Comparison of ENCODE assay signal across 9 cellular contexts in genomic region chr4:8238515-8239053, GRCh38. TPM values are rescaled to one million over a fixed set of nuclear protein-coding genes. Genes with fewer than 3 reads are reported as not detected.
A peak's percentile ranks its signal among the peaks of the same experiment; 100 is the strongest.
DNase-seq lines count a peak whose midpoint lies in the region; ATAC-seq and TF ChIP-seq lines count a peak whose summit lies in the region.
"Had no signal": no experiment of that assay in that cellular context is flagged by ENCODE, and none has a peak within 500 bp of the region (broad histone marks: within the 10 kb centered on the region; RNA-seq: fewer than 3 reads in every experiment).

No MANE protein-coding gene starts in this region.

- H3K4me1 Mint-ChIP-seq in IgD-negative memory B cell (peaks cover 9 to 16% (median 10%) of the 10 kb centered on the region in 3 donors), immature natural killer cell (peaks cover 0 to 10% of the 10 kb centered on the region in 2 donors)
- H3K4me1 Mint-ChIP-seq in activated CD8-positive, alpha-beta memory T cell treated with anti-CD3 and anti-CD28 coated beads, Interleukin-2, amount 10 ng/mL, durations not matched to agents 7 days and 5 days = peaks cover 1% of the 10 kb centered on the region

- no peaks in the 10 kb centered on the region for H3K27me3 Mint-ChIP-seq in IgD-negative memory B cell
- H3K27me3 Mint-ChIP-seq in immature natural killer cell (ENCODE audit: low read depth in 3 of 3) = peaks cover 0 to 1% (median 0%) of the 10 kb centered on the region in 3 donors
- H3K27me3 Mint-ChIP-seq in activated CD8-positive, alpha-beta memory T cell treated with anti-CD3 and anti-CD28 coated beads, Interleukin-2, amount 10 ng/mL, durations not matched to agents 7 days and 5 days = no peaks in the 10 kb centered on the region

- no peak for ATAC-seq in activated CD8-positive, alpha-beta memory T cell treated with anti-CD3 and anti-CD28 coated beads, Interleukin-2, amount 10 ng/mL, durations not matched to agents 7 days and 5 days

- H3K36me3 Mint-ChIP-seq in IgD-negative memory B cell = peaks cover 2% of the 10 kb centered on the region
- H3K36me3 Mint-ChIP-seq in immature natural killer cell = peaks cover 6 to 8% (median 6%) of the 10 kb centered on the region in 3 donors
- no peaks in the 10 kb centered on the region for H3K36me3 Mint-ChIP-seq in activated CD8-positive, alpha-beta memory T cell treated with anti-CD3 and anti-CD28 coated beads, Interleukin-2, amount 10 ng/mL, durations not matched to agents 7 days and 5 days

- TF ChIP-seq CTCF in epithelial cell of esophagus (IDR thresholded peaks at IDR 0.05; ENCODE audit: insufficient read depth, low read depth, low read length, missing control alignments) (peak; percentile 26), retinal pigment epithelial cell (conservative IDR thresholded peaks at IDR 0.05; ENCODE audit: low read depth, low read length) (peak; percentile 47)

- H3K27ac Mint-ChIP-seq in IgD-negative memory B cell (peak overlapping the region in 2 of 3 donors; percentile 23 to 86), immature natural killer cell (no peak overlapping the region)
- H3K27ac Mint-ChIP-seq in activated CD8-positive, alpha-beta memory T cell treated with anti-CD3 and anti-CD28 coated beads, Interleukin-2, amount 10 ng/mL, durations not matched to agents 7 days and 5 days = no peak overlapping the region

- CTCF ChIA-PET in activated CD8-positive, alpha-beta memory T cell treated with anti-CD3 and anti-CD28 coated beads, Interleukin-2, amount 10 ng/mL, durations not matched to agents 7 days and 5 days (lab: Charles Lee) = no interaction called here

- no peaks in the 10 kb centered on the region for H3K9me3 Mint-ChIP-seq in IgD-negative memory B cell
- peaks cover 0 to 2% (median 0%) of the 10 kb centered on the region in 6 donors for H3K9me3 Mint-ChIP-seq in immature natural killer cell
- H3K9me3 Mint-ChIP-seq in activated CD8-positive, alpha-beta memory T cell treated with anti-CD3 and anti-CD28 coated beads, Interleukin-2, amount 10 ng/mL, durations not matched to agents 7 days and 5 days (ENCODE audit: low read depth) = no peaks in the 10 kb centered on the region

- DNase-seq in NCI-H345 (lab: John Stamatoyannopoulos, UW) (peak; percentile 21), NCI-H345 treated with DMSO at 0.1 percent for 48 hours (lab: John Stamatoyannopoulos, UW; ENCODE audit: unreplicated experiment) (no peak), epithelial cell of esophagus (ENCODE audit: low read depth) (no peak), retinal pigment epithelial cell (ENCODE audit: low read depth) (no peak), immature natural killer cell (no peak), NCI-H187 treated with DMSO at 0.1 percent for 48 hours (lab: John Stamatoyannopoulos, UW) (no peak)
- DNase-seq in activated CD8-positive, alpha-beta memory T cell treated with anti-CD3 and anti-CD28 coated beads, Interleukin-2, amount 10 ng/mL, durations not matched to agents 7 days and 5 days = no peak
- DNase-seq: NCI-H2081 had no signal

- H3K4me3 Mint-ChIP-seq in IgD-negative memory B cell (no peak overlapping the region), immature natural killer cell (no peak overlapping the region)
- H3K4me3 Mint-ChIP-seq in activated CD8-positive, alpha-beta memory T cell treated with anti-CD3 and anti-CD28 coated beads, Interleukin-2, amount 10 ng/mL, durations not matched to agents 7 days and 5 days = no peak overlapping the region

- H3K4me3 ChIP-seq in epithelial cell of esophagus (ENCODE audit: low read length) = no peak overlapping the region
- no peak overlapping the region for H3K4me3 ChIP-seq in retinal pigment epithelial cell (ENCODE audit: low read length)

RNA-seq across cellular contexts. Expression of gene HTRA3, which starts 31.0 kb away (rescaled TPM):
- polyA plus RNA-seq in IgD-negative memory B cell (not detected), immature natural killer cell (not detected)
- total RNA-seq in activated CD8-positive, alpha-beta memory T cell treated with anti-CD3 and anti-CD28 coated beads, Interleukin-2, amount 10 ng/mL, durations not matched to agents 7 days and 5 days = not detected

RNA-seq across cellular contexts. Expression of gene SH3TC1, which starts 39.5 kb away (rescaled TPM):
- polyA plus RNA-seq in IgD-negative memory B cell (39.8 TPM), immature natural killer cell (10 to 100 TPM in 1 of 3 donors, 1 to 10 TPM in 2; 3.4 to 18.1 (median 4.2) TPM)
- 10 to 100 TPM in 1 of 2 experiments, 1 to 10 TPM in 1; 6.0 to 10.7 TPM for total RNA-seq in activated CD8-positive, alpha-beta memory T cell treated with anti-CD3 and anti-CD28 coated beads, Interleukin-2, amount 10 ng/mL, durations not matched to agents 7 days and 5 days

Comparison
In these comparisons a context has a peak if more than half of its experiments do, and no peak if none do; other contexts are left out.
1. H3K27ac Mint-ChIP-seq: peak in IgD-negative memory B cell (2 of 3); none in immature natural killer cell (0 of 6) and activated CD8-positive, alpha-beta memory T cell treated with anti-CD3 and anti-CD28 coated beads, Interleukin-2, amount 10 ng/mL, durations not matched to agents 7 days and 5 days (single experiment).